In genomic region chr10:61169294-61169693, GRCh38 we compare ENCODE assay signal across 21 cellular contexts.
"Had no signal": no experiment of that assay in that cellular context is flagged by ENCODE, and none has a peak within 500 bp of the region (broad histone marks: within the 10 kb centered on the region; RNA-seq: fewer than 3 reads in every experiment).

No MANE protein-coding gene starts in this region.

- ATAC-seq: activated naive CD4-positive, alpha-beta T cell treated with anti-CD3 and anti-CD28 coated beads, Interleukin-2, amount 50 U/mL, for 72 hours; effector memory CD8-positive, alpha-beta T cell; left lobe of liver; sciatic nerve; T-cell; WTC11 had no signal

- H3K36me3 Mint-ChIP-seq: activated CD4-positive, alpha-beta memory T cell treated with anti-CD3 and anti-CD28 coated beads for 36 hours; activated naive CD4-positive, alpha-beta T cell treated with anti-CD3 and anti-CD28 coated beads, Interleukin-2, amount 50 U/mL, for 72 hours; neural progenitor cell; T-cell had no signal

- H3K4me1 Mint-ChIP-seq: naive B cell, neural progenitor cell, T-cell, WTC11 had no signal

- H3K27ac ChIP-seq: adrenal gland, esophagus squamous epithelium, hepatocyte, neural progenitor cell, thyroid gland had no signal

- H3K4me1 ChIP-seq: adrenal gland, neural progenitor cell, thyroid gland had no signal

- H3K27ac Mint-ChIP-seq: activated CD4-positive, alpha-beta memory T cell treated with anti-CD3 and anti-CD28 coated beads for 36 hours; activated naive CD4-positive, alpha-beta T cell treated with anti-CD3 and anti-CD28 coated beads, Interleukin-2, amount 50 U/mL, for 72 hours; activated T-helper 1 cell treated with anti-CD3 and anti-CD28 coated beads, Interleukin-12 subunit alpha, Interleukin-12 subunit beta, Interleukin-2, Interleukin-4 antibody, amounts not matched to agents 30 ng/mL and 10 ng/mL and 1 ng/mL, durations not matched to agents 14 hours and 24 hours and 36 hours; effector memory CD8-positive, alpha-beta T cell; neural progenitor cell; T-cell; WTC11 had no signal

- DNase-seq: activated CD4-positive, alpha-beta memory T cell treated with anti-CD3 and anti-CD28 coated beads for 36 hours; activated CD4-positive, alpha-beta T cell treated with anti-CD3 and anti-CD28 coated beads for 4 hours; activated gamma-delta T cell treated with Interleukin-2 at 50 U/mL for 16 hours; activated T-cell treated with anti-CD3 and anti-CD28 coated beads for 4 hours; adrenal gland; effector memory CD8-positive, alpha-beta T cell; esophagus squamous epithelium; islet precursor cell; mammary epithelial cell; midbrain; naive B cell; stimulated activated naive CD4-positive, alpha-beta T cell; T-cell; thyroid gland had no signal

- H3K4me3 ChIP-seq: adrenal gland, esophagus squamous epithelium, hepatocyte, neural progenitor cell, thyroid gland had no signal

- H3K9me3 ChIP-seq: adrenal gland, esophagus squamous epithelium, thyroid gland had no signal

- H3K4me3 Mint-ChIP-seq: activated CD4-positive, alpha-beta memory T cell treated with anti-CD3 and anti-CD28 coated beads for 36 hours; activated T-helper 1 cell treated with anti-CD3 and anti-CD28 coated beads, Interleukin-12 subunit alpha, Interleukin-12 subunit beta, Interleukin-2, Interleukin-4 antibody, amounts not matched to agents 30 ng/mL and 10 ng/mL and 1 ng/mL, durations not matched to agents 14 hours and 24 hours and 36 hours; effector memory CD8-positive, alpha-beta T cell; naive B cell; neural progenitor cell; T-cell; WTC11 had no signal

- H3K36me3 ChIP-seq: adrenal gland, esophagus squamous epithelium, neural progenitor cell, thyroid gland had no signal

- H3K27me3 ChIP-seq: adrenal gland, esophagus squamous epithelium, hepatocyte, neural progenitor cell, thyroid gland had no signal

- H3K27me3 Mint-ChIP-seq: T-cell had no signal

- H3K9me3 Mint-ChIP-seq: activated T-helper 1 cell treated with anti-CD3 and anti-CD28 coated beads, Interleukin-12 subunit alpha, Interleukin-12 subunit beta, Interleukin-2, Interleukin-4 antibody, amounts not matched to agents 30 ng/mL and 10 ng/mL and 1 ng/mL, durations not matched to agents 14 hours and 24 hours and 36 hours; effector memory CD8-positive, alpha-beta T cell had no signal
